Comparison of ENCODE assay signal across 1 cellular context in the genomic region with DNA sequence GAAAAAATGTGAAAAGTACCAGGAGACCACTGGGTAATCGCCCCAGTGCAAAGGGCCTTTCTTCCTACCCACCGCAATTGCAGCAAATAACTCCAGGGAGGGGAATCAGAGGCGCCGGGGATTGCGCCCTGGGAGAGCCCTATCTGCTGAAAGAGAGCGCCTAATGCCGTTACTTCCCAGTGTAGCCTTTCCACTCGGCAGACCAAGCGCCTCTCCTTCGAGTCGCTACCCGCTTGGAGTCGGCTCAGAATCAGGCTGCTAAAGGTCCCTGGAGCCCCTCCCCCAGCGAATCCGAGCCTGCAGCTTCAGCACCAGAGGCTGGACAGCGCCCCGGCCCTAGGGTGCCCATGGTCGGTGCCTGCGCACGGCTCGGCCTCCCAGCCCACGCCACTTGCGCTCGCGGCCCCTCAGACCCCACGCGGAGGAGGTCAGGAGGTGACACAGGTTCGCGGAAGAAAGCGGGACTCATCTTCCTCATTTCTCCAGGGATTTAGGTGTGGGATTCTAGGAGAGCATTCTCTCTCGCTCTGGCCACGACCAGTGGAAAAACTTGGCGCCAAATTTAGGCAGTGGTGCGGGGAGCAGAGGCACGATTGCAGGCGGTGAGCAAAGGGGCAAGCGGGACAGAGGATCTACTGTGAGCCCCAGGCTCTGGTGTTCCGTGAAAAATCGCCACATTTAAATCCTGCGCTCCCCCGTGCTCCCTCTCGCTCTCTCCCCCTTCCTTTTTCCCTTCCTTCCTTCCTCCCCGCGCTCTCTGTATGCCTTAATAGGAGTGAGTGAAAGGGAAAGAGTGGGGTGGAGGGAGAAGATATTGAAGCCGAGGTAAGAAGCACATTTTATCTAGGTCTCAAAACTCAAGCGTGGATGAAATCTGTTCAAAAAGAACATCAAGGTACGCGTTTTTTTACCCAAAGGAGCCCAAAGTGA.
A peak's percentile ranks its signal among the peaks of the same experiment; 100 is the strongest.
TF ChIP-seq lines count a peak whose summit lies in the region.

No MANE protein-coding gene starts in this region.

TF ChIP-seq in HepG2, 621 proteins besides CTCF, POLR2A, EP300 and RAD21 (continued from another document):
- TF ChIP-seq, protein P1, sequence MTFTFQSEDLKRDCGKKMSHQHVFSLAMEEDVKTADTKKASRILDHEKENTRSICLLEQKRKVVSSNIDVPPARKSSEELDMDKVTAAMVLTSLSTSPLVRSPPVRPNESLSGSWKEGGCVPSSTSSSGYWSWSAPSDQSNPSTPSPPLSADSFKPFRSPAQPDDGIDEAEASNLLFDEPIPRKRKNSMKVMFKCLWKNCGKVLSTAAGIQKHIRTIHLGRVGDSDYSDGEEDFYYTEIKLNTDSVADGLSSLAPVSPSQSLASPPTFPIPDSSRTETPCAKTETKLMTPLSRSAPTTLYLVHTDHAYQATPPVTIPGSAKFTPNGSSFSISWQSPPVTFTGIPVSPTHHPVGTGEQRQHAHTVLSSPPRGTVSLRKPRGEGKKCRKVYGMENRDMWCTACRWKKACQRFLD (CRISPR knock-in tag; IDR thresholded peaks at IDR 0.05; ENCODE audit: borderline replicate concordance) = no peak
- TF ChIP-seq, protein P2, sequence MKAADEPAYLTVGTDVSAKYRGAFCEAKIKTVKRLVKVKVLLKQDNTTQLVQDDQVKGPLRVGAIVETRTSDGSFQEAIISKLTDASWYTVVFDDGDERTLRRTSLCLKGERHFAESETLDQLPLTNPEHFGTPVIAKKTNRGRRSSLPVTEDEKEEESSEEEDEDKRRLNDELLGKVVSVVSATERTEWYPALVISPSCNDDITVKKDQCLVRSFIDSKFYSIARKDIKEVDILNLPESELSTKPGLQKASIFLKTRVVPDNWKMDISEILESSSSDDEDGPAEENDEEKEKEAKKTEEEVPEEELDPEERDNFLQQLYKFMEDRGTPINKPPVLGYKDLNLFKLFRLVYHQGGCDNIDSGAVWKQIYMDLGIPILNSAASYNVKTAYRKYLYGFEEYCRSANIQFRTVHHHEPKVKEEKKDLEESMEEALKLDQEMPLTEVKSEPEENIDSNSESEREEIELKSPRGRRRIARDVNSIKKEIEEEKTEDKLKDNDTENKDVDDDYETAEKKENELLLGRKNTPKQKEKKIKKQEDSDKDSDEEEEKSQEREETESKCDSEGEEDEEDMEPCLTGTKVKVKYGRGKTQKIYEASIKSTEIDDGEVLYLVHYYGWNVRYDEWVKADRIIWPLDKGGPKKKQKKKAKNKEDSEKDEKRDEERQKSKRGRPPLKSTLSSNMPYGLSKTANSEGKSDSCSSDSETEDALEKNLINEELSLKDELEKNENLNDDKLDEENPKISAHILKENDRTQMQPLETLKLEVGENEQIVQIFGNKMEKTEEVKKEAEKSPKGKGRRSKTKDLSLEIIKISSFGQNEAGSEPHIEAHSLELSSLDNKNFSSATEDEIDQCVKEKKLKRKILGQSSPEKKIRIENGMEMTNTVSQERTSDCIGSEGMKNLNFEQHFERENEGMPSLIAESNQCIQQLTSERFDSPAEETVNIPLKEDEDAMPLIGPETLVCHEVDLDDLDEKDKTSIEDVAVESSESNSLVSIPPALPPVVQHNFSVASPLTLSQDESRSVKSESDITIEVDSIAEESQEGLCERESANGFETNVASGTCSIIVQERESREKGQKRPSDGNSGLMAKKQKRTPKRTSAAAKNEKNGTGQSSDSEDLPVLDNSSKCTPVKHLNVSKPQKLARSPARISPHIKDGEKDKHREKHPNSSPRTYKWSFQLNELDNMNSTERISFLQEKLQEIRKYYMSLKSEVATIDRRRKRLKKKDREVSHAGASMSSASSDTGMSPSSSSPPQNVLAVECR (CRISPR knock-in tag; IDR thresholded peaks at IDR 0.05; ENCODE audit: borderline replicate concordance) = peak; percentile 43; the same call in 1 of the 2 replicates
- TF ChIP-seq KDM2A (CRISPR knock-in tag; IDR thresholded peaks at IDR 0.05; ENCODE audit: borderline replicate concordance, low read depth) (peak; percentile 42; the same call in 1 of the 2 replicates), ZNF275 (CRISPR knock-in tag; IDR thresholded peaks at IDR 0.05; ENCODE audit: borderline replicate concordance) (no peak), ZNF7 (CRISPR knock-in tag; IDR thresholded peaks at IDR 0.05) (0 out of 2 replicates have a peak, but pooled peaks have one; percentile 44), ETV6 (CRISPR knock-in tag; conservative IDR thresholded peaks at IDR 0.05) (0 out of 2 replicates have a peak, but pooled peaks have one; percentile 42), SMAD3 (CRISPR knock-in tag; IDR thresholded peaks at IDR 0.05) (peak; percentile 48; the same call in 1 of the 2 replicates), ZBTB33 (CRISPR knock-in tag; IDR thresholded peaks at IDR 0.05) (no peak), AHR (CRISPR knock-in tag; IDR thresholded peaks at IDR 0.05) (peak; percentile 85; the same call in 1 of the 2 replicates), JUND (CRISPR knock-in tag; IDR thresholded peaks at IDR 0.05) (no peak), GATAD1 (CRISPR knock-in tag; IDR thresholded peaks at IDR 0.05) (0 out of 2 replicates have a peak, but pooled peaks have one; percentile 22), ZNF383 (CRISPR knock-in tag; IDR thresholded peaks at IDR 0.05; ENCODE audit: borderline replicate concordance) (no peak), ZNF530 (CRISPR knock-in tag; IDR thresholded peaks at IDR 0.05; ENCODE audit: low read depth) (0 out of 2 replicates have a peak, but pooled peaks have one; percentile 71), THYN1 (CRISPR knock-in tag; IDR thresholded peaks at IDR 0.05; ENCODE audit: borderline replicate concordance, low read depth) (0 out of 2 replicates have a peak, but pooled peaks have one; percentile 50), RAD51 (IDR thresholded peaks at IDR 0.05; ENCODE audit: borderline replicate concordance) (no peak), EHMT2 (IDR thresholded peaks at IDR 0.05; ENCODE audit: borderline replicate concordance, low read depth, low read length) (peak; percentile 69; the same call in 1 of the 2 replicates), MED8 (CRISPR knock-in tag; IDR thresholded peaks at IDR 0.05; ENCODE audit: insufficient replicate concordance) (no peak), PAWR (CRISPR knock-in tag; IDR thresholded peaks at IDR 0.05; ENCODE audit: borderline replicate concordance) (no peak), ATF6 (CRISPR knock-in tag; conservative IDR thresholded peaks at IDR 0.05) (0 out of 2 replicates have a peak, but pooled peaks have one; percentile 49), KLF16 (CRISPR knock-in tag; IDR thresholded peaks at IDR 0.05) (0 out of 4 replicates have a peak, but pooled peaks of 1 of the 2 experiments have one; percentile 29), ZNF891 (CRISPR knock-in tag; IDR thresholded peaks at IDR 0.05) (0 out of 2 replicates have a peak, but pooled peaks have one; percentile 41), ZNF362 (CRISPR knock-in tag; IDR thresholded peaks at IDR 0.05; ENCODE audit: borderline replicate concordance) (no peak), ZNF879 (CRISPR knock-in tag; IDR thresholded peaks at IDR 0.05) (0 out of 2 replicates have a peak, but pooled peaks have one; percentile 62), AKNA (CRISPR knock-in tag; IDR thresholded peaks at IDR 0.05; ENCODE audit: borderline replicate concordance) (0 out of 2 replicates have a peak, but pooled peaks have one; percentile 35), ZSCAN25 (CRISPR knock-in tag; IDR thresholded peaks at IDR 0.05) (no peak), IRF9 (CRISPR knock-in tag; IDR thresholded peaks at IDR 0.05; ENCODE audit: borderline replicate concordance) (0 out of 2 replicates have a peak, but pooled peaks have one; percentile 32), BORCS8-MEF2B (CRISPR knock-in tag; IDR thresholded peaks at IDR 0.05) (peak; percentile 66; the same call in 1 of the 2 replicates)
- TF ChIP-seq, protein P3, sequence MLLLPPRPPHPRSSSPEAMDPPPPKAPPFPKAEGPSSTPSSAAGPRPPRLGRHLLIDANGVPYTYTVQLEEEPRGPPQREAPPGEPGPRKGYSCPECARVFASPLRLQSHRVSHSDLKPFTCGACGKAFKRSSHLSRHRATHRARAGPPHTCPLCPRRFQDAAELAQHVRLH (CRISPR knock-in tag; IDR thresholded peaks at IDR 0.05; ENCODE audit: borderline replicate concordance, low read depth) = peak; percentile 73; the same call in 1 of the 2 replicates
- TF ChIP-seq, protein P4, sequence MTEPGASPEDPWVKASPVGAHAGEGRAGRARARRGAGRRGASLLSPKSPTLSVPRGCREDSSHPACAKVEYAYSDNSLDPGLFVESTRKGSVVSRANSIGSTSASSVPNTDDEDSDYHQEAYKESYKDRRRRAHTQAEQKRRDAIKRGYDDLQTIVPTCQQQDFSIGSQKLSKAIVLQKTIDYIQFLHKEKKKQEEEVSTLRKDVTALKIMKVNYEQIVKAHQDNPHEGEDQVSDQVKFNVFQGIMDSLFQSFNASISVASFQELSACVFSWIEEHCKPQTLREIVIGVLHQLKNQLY (CRISPR knock-in tag; IDR thresholded peaks at IDR 0.05) = no peak
